Comparison of ENCODE assay signal across 1 cellular context in genomic region chr10:73495226-73495883, GRCh38.
TF ChIP-seq lines count a peak whose summit lies in the region.

No MANE protein-coding gene starts in this region.

TF ChIP-seq in K562, 482 proteins besides CTCF, POLR2A, EP300 and RAD21 (continued from another document and continues in another):
- TF ChIP-seq E2F8 (IDR thresholded peaks at IDR 0.05; ENCODE audit: low read depth, partially characterized antibody) = no peak
- TF ChIP-seq CLOCK (CRISPR knock-in tag; IDR thresholded peaks at IDR 0.05; ENCODE audit: borderline replicate concordance) = no peak
- TF ChIP-seq CHD4 (IDR thresholded peaks at IDR 0.05; ENCODE audit: insufficient read depth, insufficient replicate concordance, low read depth, low read length, poor library complexity, severe bottlenecking) = no peak
- TF ChIP-seq NFRKB (IDR thresholded peaks at IDR 0.05; ENCODE audit: low read depth) = peak; percentile 7; the same call in 1 of the 2 replicates
- peak; percentile 51; the same call in 1 of the 2 replicates for TF ChIP-seq KDM2B (CRISPR knock-in tag; IDR thresholded peaks at IDR 0.05)
- TF ChIP-seq CBX1 (IDR thresholded peaks at IDR 0.05; ENCODE audit: low read depth) = peak; percentile 42
- TF ChIP-seq WHSC1 (IDR thresholded peaks at IDR 0.05; ENCODE audit: low read length) = no peak
- TF ChIP-seq ZNF79 (CRISPR knock-in tag; IDR thresholded peaks at IDR 0.05; ENCODE audit: low read depth) = no peak
- TF ChIP-seq MITF (IDR thresholded peaks at IDR 0.05) = no peak
- peak; percentile 71 for TF ChIP-seq XRCC5 (IDR thresholded peaks at IDR 0.05; ENCODE audit: low read depth, low read length)
- peak; percentile 20; the same call in 1 of the 2 replicates for TF ChIP-seq SOX6 (IDR thresholded peaks at IDR 0.05)
- no peak for TF ChIP-seq SMARCB1 (IDR thresholded peaks at IDR 0.05; ENCODE audit: insufficient read length, low read depth)
- no peak; a peak in 1 of 4 replicates for TF ChIP-seq TEAD1 (CRISPR knock-in tag; IDR thresholded peaks at IDR 0.05)
- peak; percentile 81 for TF ChIP-seq TAF1 (IDR thresholded peaks at IDR 0.05; ENCODE audit: control insufficient read depth, extremely low read depth, insufficient read depth, low read length, severe bottlenecking)
- no peak for TF ChIP-seq HOXB6 (CRISPR knock-in tag; IDR thresholded peaks at IDR 0.05; ENCODE audit: borderline replicate concordance)
- no peak for TF ChIP-seq RAD51 (IDR thresholded peaks at IDR 0.05; ENCODE audit: borderline replicate concordance, low read depth)
- peak; percentile 55 for TF ChIP-seq TOE1 (IDR thresholded peaks at IDR 0.05; ENCODE audit: borderline replicate concordance)
- TF ChIP-seq TOE1 (CRISPR knock-in tag; IDR thresholded peaks at IDR 0.05; ENCODE audit: borderline replicate concordance, low read depth) = no peak
- TF ChIP-seq ATF7 (IDR thresholded peaks at IDR 0.05) = peak; percentile 63; the same call in 1 of the 2 replicates
- TF ChIP-seq CHD2 (IDR thresholded peaks at IDR 0.05; ENCODE audit: low read depth, low read length) = no peak
- TF ChIP-seq SRSF9 (IDR thresholded peaks at IDR 0.05; ENCODE audit: borderline replicate concordance, low read depth, low read length) = no peak
- peak; percentile 71; the same call in 1 of the 2 replicates for TF ChIP-seq L3MBTL2 (IDR thresholded peaks at IDR 0.05)
- no peak for TF ChIP-seq ZNF507 (tag; conservative IDR thresholded peaks at IDR 0.05)
- no peak for TF ChIP-seq SETDB1 (IDR thresholded peaks at IDR 0.05; ENCODE audit: low read length)
- peak; percentile 90 for TF ChIP-seq SAP30 (IDR thresholded peaks at IDR 0.05; ENCODE audit: borderline replicate concordance, insufficient read depth, low read depth, low read length, poor library complexity, severe bottlenecking)
- TF ChIP-seq PCBP1 (IDR thresholded peaks at IDR 0.05; ENCODE audit: low read depth, low read length, poor library complexity, severe bottlenecking) = no peak
- no peak for TF ChIP-seq BRF1 (IDR thresholded peaks at IDR 0.05; ENCODE audit: borderline replicate concordance, extremely low read depth, insufficient read length)
- no peak for TF ChIP-seq ZNF518B (CRISPR knock-in tag; IDR thresholded peaks at IDR 0.05)
- no peak for TF ChIP-seq ZNF407 (IDR thresholded peaks at IDR 0.05; ENCODE audit: low read depth)
- TF ChIP-seq KDM4B (IDR thresholded peaks at IDR 0.05; ENCODE audit: borderline replicate concordance in 2 of 2, low read depth in 1 of 2) = no peak; a peak in 2 of 4 replicates
- 0 out of 2 replicates have a peak, but pooled peaks have one; percentile 3 for TF ChIP-seq ZBTB12 (CRISPR knock-in tag; IDR thresholded peaks at IDR 0.05)
- TF ChIP-seq ZNF277 (CRISPR knock-in tag; IDR thresholded peaks at IDR 0.05; ENCODE audit: borderline replicate concordance) = no peak
- no peak for TF ChIP-seq ZBTB26 (CRISPR knock-in tag; IDR thresholded peaks at IDR 0.05)
- TF ChIP-seq CTBP1 (IDR thresholded peaks at IDR 0.05; ENCODE audit: borderline replicate concordance) = peak; percentile 80
- peak; percentile 88 for TF ChIP-seq CHD1 (IDR thresholded peaks at IDR 0.05; ENCODE audit: low read length)
- no peak for TF ChIP-seq PHB2 (IDR thresholded peaks at IDR 0.05; ENCODE audit: low read depth)
- no peak for TF ChIP-seq CBFB (CRISPR knock-in tag; IDR thresholded peaks at IDR 0.05)
